ENCODE assay signal across 1 cellular context in the genomic region with DNA sequence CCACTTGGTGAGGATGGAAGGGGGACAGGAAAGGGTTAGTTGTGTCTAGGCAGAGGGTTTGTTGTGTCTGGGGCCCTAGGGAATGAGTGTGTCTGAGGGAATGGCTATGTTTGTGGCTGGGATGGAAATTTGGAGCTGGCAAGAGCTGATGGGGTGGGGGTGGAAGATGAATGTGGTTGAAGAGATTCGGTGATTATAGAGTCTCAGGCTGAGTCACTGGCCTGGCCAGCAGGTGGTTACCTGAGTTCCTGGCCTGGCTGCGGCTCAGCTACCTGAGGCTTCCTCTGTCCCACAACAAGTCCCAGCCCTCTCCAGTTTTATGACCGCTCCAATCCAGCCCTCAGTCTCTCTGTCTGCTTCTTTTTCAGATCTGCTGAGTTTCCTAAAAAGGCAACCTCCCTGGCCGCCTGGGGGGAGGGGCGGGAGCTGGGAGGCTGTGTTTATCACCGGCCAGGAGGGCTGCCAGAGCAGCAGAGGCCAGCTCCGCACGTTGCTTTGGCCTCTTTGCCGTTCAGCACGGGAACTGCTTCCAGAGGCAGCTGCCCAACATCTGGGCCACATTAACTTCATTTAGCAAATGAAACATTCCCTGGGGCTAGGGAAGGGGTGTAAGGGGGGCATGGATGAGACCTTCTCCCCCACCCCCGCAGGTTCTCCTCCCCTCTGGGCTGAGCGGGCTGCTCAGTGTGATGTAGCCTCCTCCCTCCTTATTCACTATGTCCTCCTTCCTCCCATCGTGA.
A peak's percentile ranks its signal among the peaks of the same experiment; 100 is the strongest.
TF ChIP-seq lines count a peak whose summit lies in the region.

No MANE protein-coding gene starts in this region.

TF ChIP-seq in SK-N-SH treated with all-trans-retinoic acid at 6 μM for 48 hours, 23 proteins besides CTCF, POLR2A, EP300 and RAD21 (continued from another document):
- TF ChIP-seq, protein P1, sequence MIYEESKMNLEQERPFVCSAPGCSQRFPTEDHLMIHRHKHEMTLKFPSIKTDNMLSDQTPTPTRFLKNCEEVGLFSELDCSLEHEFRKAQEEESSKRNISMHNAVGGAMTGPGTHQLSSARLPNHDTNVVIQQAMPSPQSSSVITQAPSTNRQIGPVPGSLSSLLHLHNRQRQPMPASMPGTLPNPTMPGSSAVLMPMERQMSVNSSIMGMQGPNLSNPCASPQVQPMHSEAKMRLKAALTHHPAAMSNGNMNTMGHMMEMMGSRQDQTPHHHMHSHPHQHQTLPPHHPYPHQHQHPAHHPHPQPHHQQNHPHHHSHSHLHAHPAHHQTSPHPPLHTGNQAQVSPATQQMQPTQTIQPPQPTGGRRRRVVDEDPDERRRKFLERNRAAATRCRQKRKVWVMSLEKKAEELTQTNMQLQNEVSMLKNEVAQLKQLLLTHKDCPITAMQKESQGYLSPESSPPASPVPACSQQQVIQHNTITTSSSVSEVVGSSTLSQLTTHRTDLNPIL (CRISPR knock-in tag; IDR thresholded peaks at IDR 0.05; ENCODE audit: low read depth): no peak
- TF ChIP-seq SNAI2 (CRISPR knock-in tag; IDR thresholded peaks at IDR 0.05): 0 out of 2 replicates have a peak, but pooled peaks have one; percentile 28
